ENCODE assay signal across 17 cellular contexts in the genomic region with DNA sequence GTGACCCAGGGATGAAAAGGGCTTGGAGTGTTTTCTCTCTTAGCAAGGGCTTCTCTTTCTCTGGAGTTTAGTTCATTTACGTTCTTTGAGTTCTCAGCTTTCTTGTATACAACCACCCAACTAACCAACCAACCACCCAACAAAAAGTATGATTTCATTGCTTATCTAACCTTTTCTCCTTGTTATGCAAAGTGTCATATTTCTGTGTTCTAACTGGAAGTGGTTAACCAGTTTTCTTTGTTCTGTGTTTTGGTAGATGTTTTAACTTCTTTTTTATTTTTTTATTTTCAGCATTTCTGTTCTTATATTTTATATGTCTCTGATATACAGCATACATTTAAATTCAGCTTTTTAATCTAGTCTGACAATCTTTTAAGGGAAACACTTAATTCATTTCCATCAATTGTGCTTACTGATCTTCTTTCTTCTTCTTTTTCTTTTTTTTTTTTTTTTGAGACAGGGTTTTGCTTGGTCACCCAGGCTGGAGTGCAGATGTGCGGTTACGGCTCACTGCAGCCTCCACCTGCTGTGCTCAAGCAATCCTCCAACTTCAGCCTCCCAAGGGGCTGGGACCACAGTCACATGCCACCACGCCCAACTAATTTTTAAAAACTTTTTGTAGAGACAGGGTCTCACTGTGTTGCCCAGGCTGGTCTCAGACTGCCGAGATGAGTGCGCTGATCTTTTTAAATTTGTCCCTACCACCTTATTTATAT.
DNase-seq lines count a peak whose midpoint lies in the region; ATAC-seq lines count a peak whose summit lies in the region.
"Had no signal": no experiment of that assay in that cellular context is flagged by ENCODE, and none has a peak within 500 bp of the region (broad histone marks: within the 10 kb centered on the region; RNA-seq: fewer than 3 reads in every experiment).

No MANE protein-coding gene starts in this region.

- peaks cover 5% of the 10 kb centered on the region for H3K36me3 Mint-ChIP-seq in activated naive CD4-positive, alpha-beta T cell treated with anti-CD3 and anti-CD28 coated beads, Interleukin-2, amount 50 U/mL, for 24 hours
- H3K36me3 Mint-ChIP-seq in central memory CD8-positive, alpha-beta T cell (ENCODE audit: insufficient read depth) = no peaks in the 10 kb centered on the region
- peaks cover 34% of the 10 kb centered on the region for H3K36me3 Mint-ChIP-seq in stimulated activated memory B cell treated with anti-CD40 and anti-IgM and Interleukin-4, amounts not matched to agents 10 μg/mL and 1 μg/mL and 100 μg/mL, for 72 hours

- peaks cover 66% of the 10 kb centered on the region for H3K4me1 Mint-ChIP-seq in activated naive CD4-positive, alpha-beta T cell treated with anti-CD3 and anti-CD28 coated beads, Interleukin-2, amount 50 U/mL, for 24 hours
- peaks cover 50% of the 10 kb centered on the region for H3K4me1 Mint-ChIP-seq in central memory CD8-positive, alpha-beta T cell
- H3K4me1 Mint-ChIP-seq in stimulated activated memory B cell treated with anti-CD40 and anti-IgM and Interleukin-4, amounts not matched to agents 10 μg/mL and 1 μg/mL and 100 μg/mL, for 72 hours = peaks cover 51% of the 10 kb centered on the region

- H3K4me3 Mint-ChIP-seq in activated naive CD4-positive, alpha-beta T cell treated with anti-CD3 and anti-CD28 coated beads, Interleukin-2, amount 50 U/mL, for 24 hours = peak overlapping the region; percentile 47
- peak overlapping the region; percentile 32 for H3K4me3 Mint-ChIP-seq in central memory CD8-positive, alpha-beta T cell
- peak overlapping the region; percentile 34 for H3K4me3 Mint-ChIP-seq in stimulated activated memory B cell treated with anti-CD40 and anti-IgM and Interleukin-4, amounts not matched to agents 10 μg/mL and 1 μg/mL and 100 μg/mL, for 72 hours

- ATAC-seq in central memory CD8-positive, alpha-beta T cell (replicated peaks; ENCODE audit: extremely low read depth, poor library complexity, severe bottlenecking) = peak; percentile 92
- ATAC-seq in stimulated activated memory B cell treated with anti-CD40 and anti-IgM and Interleukin-4, amounts not matched to agents 10 μg/mL and 1 μg/mL and 100 μg/mL, for 72 hours = peak; percentile 64
- ATAC-seq: HepG2, sciatic nerve had no signal

- DNase-seq in activated naive CD4-positive, alpha-beta T cell treated with anti-CD3 and anti-CD28 coated beads, Interleukin-2, amount 50 U/mL, for 16 hours = no peak
- peak; percentile 17 for DNase-seq in MV-4-11 (lab: John Stamatoyannopoulos, UW)
- DNase-seq in central memory CD8-positive, alpha-beta T cell (ENCODE audit: low spot score in 2 of 2) = no peak
- no peak for DNase-seq in T1000 (lab: John Stamatoyannopoulos, UW)
- no peak for DNase-seq in HuH-7.5 (ENCODE audit: low spot score)
- no peak for DNase-seq in NCI-H2081 treated with DMSO at 0.1 percent for 48 hours (lab: John Stamatoyannopoulos, UW)
- DNase-seq: activated naive CD4-positive, alpha-beta T cell; mammary epithelial cell; NCI-H1105; SHP77 treated with DMSO at 0.1 percent for 48 hours; stimulated activated CD4-positive, alpha-beta T cell treated with anti-CD3 and anti-CD28 coated beads, Interleukin-2, amount 100 ng/mL, for 48 hours; stimulated activated CD8-positive, alpha-beta memory T cell treated with anti-CD3 and anti-CD28 coated beads, Interleukin-4, amount 100 ng/mL, for 48 hours; transverse colon had no signal

- peaks cover 4% of the 10 kb centered on the region for H3K9me3 Mint-ChIP-seq in activated naive CD4-positive, alpha-beta T cell treated with anti-CD3 and anti-CD28 coated beads, Interleukin-2, amount 50 U/mL, for 24 hours
- no peaks in the 10 kb centered on the region for H3K9me3 Mint-ChIP-seq in central memory CD8-positive, alpha-beta T cell
- peaks cover 8% of the 10 kb centered on the region for H3K9me3 Mint-ChIP-seq in stimulated activated memory B cell treated with anti-CD40 and anti-IgM and Interleukin-4, amounts not matched to agents 10 μg/mL and 1 μg/mL and 100 μg/mL, for 72 hours

- no peak overlapping the region for H3K27ac Mint-ChIP-seq in activated naive CD4-positive, alpha-beta T cell treated with anti-CD3 and anti-CD28 coated beads, Interleukin-2, amount 50 U/mL, for 24 hours
- H3K27ac Mint-ChIP-seq in central memory CD8-positive, alpha-beta T cell (ENCODE audit: low read depth) = peak overlapping the region; percentile 52
- H3K27ac Mint-ChIP-seq in stimulated activated memory B cell treated with anti-CD40 and anti-IgM and Interleukin-4, amounts not matched to agents 10 μg/mL and 1 μg/mL and 100 μg/mL, for 72 hours = peak overlapping the region; percentile 69

- no peaks in the 10 kb centered on the region for H3K27me3 Mint-ChIP-seq in activated naive CD4-positive, alpha-beta T cell treated with anti-CD3 and anti-CD28 coated beads, Interleukin-2, amount 50 U/mL, for 24 hours
- no peaks in the 10 kb centered on the region for H3K27me3 Mint-ChIP-seq in central memory CD8-positive, alpha-beta T cell
- H3K27me3 Mint-ChIP-seq in stimulated activated memory B cell treated with anti-CD40 and anti-IgM and Interleukin-4, amounts not matched to agents 10 μg/mL and 1 μg/mL and 100 μg/mL, for 72 hours = no peaks in the 10 kb centered on the region
